18 cellular contexts compared by ENCODE assay signal in the genomic region with DNA sequence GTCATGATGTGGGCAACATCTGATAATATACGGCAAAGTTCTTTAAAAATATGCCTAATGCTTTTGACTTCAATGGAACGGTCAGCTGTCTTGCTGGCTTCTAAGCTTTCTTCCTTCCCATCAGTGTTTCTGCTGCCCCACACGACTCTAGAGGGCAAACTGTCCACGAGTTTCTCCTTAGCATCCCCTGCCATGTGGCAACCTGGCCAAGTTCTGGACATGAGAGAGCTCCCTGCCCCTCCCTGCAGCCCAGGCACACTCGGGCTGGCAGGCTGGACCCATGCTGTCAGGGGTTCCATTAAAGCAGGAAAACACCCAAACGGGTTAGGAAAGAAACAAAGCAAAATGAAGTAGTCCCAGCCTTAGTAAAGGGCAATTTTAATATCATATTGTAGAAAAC. TPM values are rescaled to one million over a fixed set of nuclear protein-coding genes. Genes with fewer than 3 reads are reported as not detected.
DNase-seq lines count a peak whose midpoint lies in the region; ATAC-seq lines count a peak whose summit lies in the region.
"Had no signal": no experiment of that assay in that cellular context is flagged by ENCODE, and none has a peak within 500 bp of the region (broad histone marks: within the 10 kb centered on the region; RNA-seq: fewer than 3 reads in every experiment).

No MANE protein-coding gene starts in this region.

- no peak for ATAC-seq in sciatic nerve
- no peak for ATAC-seq in HG03095 (IDR thresholded peaks at IDR 0.05; ENCODE audit: unreplicated experiment)
- ATAC-seq: A549, Right ventricle myocardium inferior had no signal

- intact Hi-C loops in head of caudate nucleus (cut with DNase I) = no loop called here
- intact Hi-C loops in sciatic nerve (cut with DNase I) = no loop called here

- no peaks in the 10 kb centered on the region for H3K27me3 ChIP-seq in BLaER1

- no peaks in the 10 kb centered on the region for H4K20me1 ChIP-seq in BLaER1

- H3K4me1 ChIP-seq in BLaER1 = peaks cover 55% of the 10 kb centered on the region
- H3K4me1 ChIP-seq: A549 had no signal

- H3K9ac ChIP-seq in BLaER1 = no peak overlapping the region

- no peaks in the 10 kb centered on the region for H3K9me3 ChIP-seq in BLaER1
- H3K9me3 ChIP-seq: A549 had no signal

- DNase-seq in head of caudate nucleus (peak in 37 of 42 donors; percentile 5 to 75 (median 35)), putamen (ENCODE audit: low spot score) (peak; percentile 46), sciatic nerve (ENCODE audit: low spot score) (no peak), KG1 (lab: John Stamatoyannopoulos, UW) (no peak)
- DNase-seq: CD8-positive, alpha-beta memory T cell; NCI-H1092 treated with DMSO at 0.1 percent for 48 hours; NCI-H146; NCI-H2029 treated with DMSO at 0.1 percent for 48 hours; NCI-H2171 treated with DMSO at 0.1 percent for 48 hours; NCI-H446 treated with DMSO at 0.1 percent for 48 hours; NCI-H69; NK-92 treated with Interleukin-12 subunit alpha and Interleukin-12 subunit beta, amount 100 ng/mL, for 24 hours had no signal

- H3K4me3 ChIP-seq in BLaER1 = no peak overlapping the region
- H3K4me3 ChIP-seq: A549 had no signal

- H3K36me3 ChIP-seq in BLaER1 = no peaks in the 10 kb centered on the region

- H3K27ac ChIP-seq in BLaER1 (no peak overlapping the region), angular gyrus (ENCODE audit: low read depth, low read length) (peak overlapping the region; percentile 22)
- H3K27ac ChIP-seq: A549 had no signal

- peak overlapping the region; percentile 60; the same call in 1 of the 2 replicates for H3K4me2 ChIP-seq in BLaER1
- H3K4me2 ChIP-seq: A549 had no signal

RNA-seq across cellular contexts. Expression of gene KDR, which starts 38.8 kb away (rescaled TPM):
- total RNA-seq in sciatic nerve = 60.7 TPM
- total RNA-seq: CD8-positive, alpha-beta memory T cell; OCI-LY7 had no signal

Comparison
In these comparisons a context has a peak if more than half of its experiments do, and no peak if none do; other contexts are left out.
1. DNase-seq: peak in head of caudate nucleus (37 of 42) and putamen (single experiment); none in sciatic nerve (single experiment) and KG1 (single experiment).